Comparison of ENCODE assay signal across 8 cellular contexts in the genomic region with DNA sequence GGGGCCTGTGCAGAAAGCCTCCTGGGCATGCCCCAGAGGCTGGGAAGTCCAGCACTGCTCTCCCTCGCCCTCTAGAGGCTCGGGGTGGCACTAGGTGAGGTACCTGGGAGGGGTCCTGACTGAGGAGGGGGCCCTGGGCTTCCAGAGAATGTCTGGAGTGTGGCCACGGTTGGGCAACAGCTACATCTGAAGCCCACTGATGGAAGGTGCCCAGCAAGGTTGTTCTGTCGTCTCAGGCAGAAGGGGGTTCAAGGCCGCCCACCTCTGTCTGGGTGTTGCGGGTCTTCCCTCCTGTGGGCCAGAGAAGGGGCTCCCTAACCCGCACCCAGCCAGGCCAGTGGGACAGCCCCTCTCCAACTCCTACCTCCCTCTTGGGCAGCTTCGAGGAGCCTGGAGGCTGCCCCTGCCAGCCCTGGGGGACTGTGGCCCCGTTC. TPM values are rescaled to one million over a fixed set of nuclear protein-coding genes. Genes with fewer than 3 reads are reported as not detected.
A peak's percentile ranks its signal among the peaks of the same experiment; 100 is the strongest.
DNase-seq lines count a peak whose midpoint lies in the region; ATAC-seq, FAIRE-seq and TF ChIP-seq lines count a peak whose summit lies in the region.

No MANE protein-coding gene starts in this region.

- H3K4me3 ChIP-seq in bronchial epithelial cell (ENCODE audit: low read depth, low read length): no peak overlapping the region
- H3K4me3 ChIP-seq in suprapubic skin: no peak overlapping the region

- no peaks in the 10 kb centered on the region for H3K36me3 ChIP-seq in bronchial epithelial cell (ENCODE audit: control insufficient read depth, insufficient read depth, low read length)
- H3K36me3 ChIP-seq in suprapubic skin: no peaks in the 10 kb centered on the region

- POLR2A ChIA-PET in naive thymus-derived CD8-positive, alpha-beta T cell (lab: Charles Lee): no interaction called here

- no peak overlapping the region for H3K27ac ChIP-seq in suprapubic skin

- DNase-seq in Calu3 (peak; percentile 56), NAMALWA (ENCODE audit: low spot score) (peak; percentile 52), bronchial epithelial cell (ENCODE audit: low read depth) (no peak), GF-D8 (lab: John Stamatoyannopoulos, UW) (no peak), suprapubic skin (ENCODE audit: low spot score in 2 of 2) (no peak)
- no peak for DNase-seq in naive thymus-derived CD8-positive, alpha-beta T cell
- DNase-seq in activated CD4-positive, CD25-positive, alpha-beta regulatory T cell (lab: John Stamatoyannopoulos, UW): no peak

- no peak for FAIRE-seq in bronchial epithelial cell (lab: Jason Lieb, UNC)

- H3K4me3 Mint-ChIP-seq in Calu3 (ENCODE audit: low read depth, unreplicated experiment): no peak overlapping the region
- no peak overlapping the region for H3K4me3 Mint-ChIP-seq in naive thymus-derived CD8-positive, alpha-beta T cell

- 88% methylated on average over 5 of the region's 9 CpGs for WGBS in suprapubic skin

- intact Hi-C loops in Calu3 (cut with micrococcal nuclease; ENCODE audit: unreplicated experiment): no loop called here

- no peaks in the 10 kb centered on the region for H3K4me1 ChIP-seq in suprapubic skin

- TF ChIP-seq CTCF in Calu3 (IDR thresholded peaks at IDR 0.05; ENCODE audit: unreplicated experiment) (peak; percentile 89), bronchial epithelial cell (IDR thresholded peaks at IDR 0.05; ENCODE audit: insufficient read depth, low read length, severe bottlenecking) (peak; percentile 62), suprapubic skin (IDR thresholded peaks at IDR 0.05) (peak in 1 of 2 donors; percentile 48)

- no peak for TF ChIP-seq EP300 in suprapubic skin (IDR thresholded peaks at IDR 0.05)

- no peaks in the 10 kb centered on the region for H3K9me3 ChIP-seq in suprapubic skin

- H3K9me3 Mint-ChIP-seq in Calu3 (ENCODE audit: low read depth, unreplicated experiment): no peaks in the 10 kb centered on the region
- H3K9me3 Mint-ChIP-seq in naive thymus-derived CD8-positive, alpha-beta T cell: no peaks in the 10 kb centered on the region

- peaks cover 9% of the 10 kb centered on the region for H3K4me1 Mint-ChIP-seq in Calu3 (ENCODE audit: low read depth, unreplicated experiment)
- no peaks in the 10 kb centered on the region for H3K4me1 Mint-ChIP-seq in naive thymus-derived CD8-positive, alpha-beta T cell

- no TSS peak for BruUV-seq in Calu3 (replicated peaks; lab: Mats Ljungman, UMichigan)

- H3K27me3 ChIP-seq in bronchial epithelial cell (ENCODE audit: control insufficient read depth, insufficient read depth, low read length): peaks cover 2% of the 10 kb centered on the region
- H3K27me3 ChIP-seq in suprapubic skin: no peaks in the 10 kb centered on the region

- H3K36me3 Mint-ChIP-seq in Calu3 (ENCODE audit: insufficient read depth, unreplicated experiment): peaks cover 4% of the 10 kb centered on the region
- H3K36me3 Mint-ChIP-seq in naive thymus-derived CD8-positive, alpha-beta T cell: no peaks in the 10 kb centered on the region

- H3K27me3 Mint-ChIP-seq in Calu3 (ENCODE audit: unreplicated experiment): no peaks in the 10 kb centered on the region
- H3K27me3 Mint-ChIP-seq in naive thymus-derived CD8-positive, alpha-beta T cell: no peaks in the 10 kb centered on the region

- TF ChIP-seq POLR2A in suprapubic skin (IDR thresholded peaks at IDR 0.05): no peak

- peak; percentile 33 to 47 for ATAC-seq in naive thymus-derived CD8-positive, alpha-beta T cell
- no peak for ATAC-seq in GM18907 (IDR thresholded peaks at IDR 0.05; ENCODE audit: unreplicated experiment)

- no peak overlapping the region for H3K27ac Mint-ChIP-seq in Calu3 (ENCODE audit: unreplicated experiment)
- peak overlapping the region in 1 of 10 donors; percentile 71 for H3K27ac Mint-ChIP-seq in naive thymus-derived CD8-positive, alpha-beta T cell

- CTCF ChIA-PET in Calu3 (lab: Charles Lee): interaction anchor here (0.5 to 1.1 kb wide), 3 partner anchors 12 to 934 kb away, joined by 3 to 4 read pairs (median 4); partner anchors contain the start of gene VEGFA

RNA-seq across cellular contexts. Expression of gene VEGFA, which starts 11.4 kb away (rescaled TPM):
- total RNA-seq in Calu3 (2022) (345 and 407 TPM in 2 replicates), bronchial epithelial cell (391 and 496 TPM in 2 replicates), suprapubic skin (100 to 1,000 TPM in 1 of 4 donors, 10 to 100 TPM in 3; 25.4 to 147 (median 43.6) TPM)
- total RNA-seq in naive thymus-derived CD8-positive, alpha-beta T cell: 1 to 10 TPM; 4.5 to 5.6 TPM
- not detected for polyA plus RNA-seq in naive thymus-derived CD8-positive, alpha-beta T cell

Comparison
In these comparisons a context has a peak if more than half of its experiments do, and no peak if none do; other contexts are left out.
1. DNase-seq: peak in Calu3 (single experiment) and NAMALWA (single experiment); none in bronchial epithelial cell (single experiment), naive thymus-derived CD8-positive, alpha-beta T cell (0 of 10), GF-D8 (single experiment), suprapubic skin (0 of 2) and activated CD4-positive, CD25-positive, alpha-beta regulatory T cell (0 of 4).